12 cellular contexts compared by ENCODE assay signal in the genomic region with DNA sequence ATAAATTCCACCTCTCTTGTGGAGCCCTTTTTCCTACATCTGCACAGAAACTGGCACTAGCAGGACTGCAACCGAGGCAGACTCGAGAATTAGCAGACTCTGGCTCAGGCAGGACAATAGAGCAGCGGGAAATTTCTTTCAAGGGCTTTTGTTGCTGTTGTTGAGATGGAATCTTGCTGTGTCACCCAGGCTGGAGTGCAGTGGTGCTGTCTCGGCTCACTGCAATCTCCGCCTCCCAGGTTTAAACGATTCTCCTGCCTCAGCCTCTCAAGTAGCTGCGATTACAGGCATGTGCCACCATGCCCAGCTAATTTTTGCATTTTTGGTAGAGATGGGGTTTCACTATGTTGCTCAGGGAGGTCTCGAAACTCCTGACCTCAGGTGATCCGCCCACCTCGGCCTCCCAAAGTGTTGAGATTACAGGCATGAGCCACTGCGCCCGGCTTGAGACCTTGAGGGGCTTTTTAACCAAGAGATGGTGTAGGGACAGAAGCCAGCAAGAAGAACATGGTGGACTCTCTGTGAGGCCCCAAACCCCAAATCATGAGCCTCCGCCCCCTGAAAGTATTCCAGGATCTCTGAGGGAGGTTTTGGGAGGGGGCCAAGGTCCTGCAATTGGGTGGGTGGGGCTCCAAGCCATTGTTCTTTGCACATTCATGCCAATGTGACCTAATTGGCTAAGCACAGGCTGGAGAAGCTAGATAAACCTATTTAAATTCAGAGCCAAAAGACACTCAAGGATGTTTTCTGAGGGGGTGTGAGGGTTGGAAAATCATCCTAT. TPM values are rescaled to one million over a fixed set of nuclear protein-coding genes. Genes with fewer than 3 reads are reported as not detected.
DNase-seq lines count a peak whose midpoint lies in the region; ATAC-seq, FAIRE-seq and TF ChIP-seq lines count a peak whose summit lies in the region.
"Had no signal": no experiment of that assay in that cellular context is flagged by ENCODE, and none has a peak within 500 bp of the region (broad histone marks: within the 10 kb centered on the region; RNA-seq: fewer than 3 reads in every experiment).

No MANE protein-coding gene starts in this region.

- no peak overlapping the region for H2AFZ ChIP-seq in HepG2 (ENCODE audit: low read length)
- H2AFZ ChIP-seq: parathyroid adenoma had no signal

- H3K36me3 Mint-ChIP-seq in CD8-positive, alpha-beta T cell: no peaks in the 10 kb centered on the region

- intact Hi-C loops in HepG2 (cut with micrococcal nuclease; ENCODE audit: unreplicated experiment): loop anchor here (1.0 kb wide), 4 partner anchors 9 to 434 kb away; no protein-coding TSS in a partner anchor
- intact Hi-C loops in right lobe of liver (cut with DNase I): loop anchor here (5.0 kb wide), 2 partner anchors 48 to 58 kb away; no protein-coding TSS in a partner anchor
- intact Hi-C loops in left ventricle myocardium superior (cut with micrococcal nuclease): loop anchor here (5.0 kb wide), 1 partner anchor 53 kb away; no protein-coding TSS in a partner anchor
- intact Hi-C loops in CD8-positive, alpha-beta T cell (cut with DNase I, micrococcal nuclease): loop anchor here (1.0 to 2.0 kb wide), 3 partner anchors 54 to 434 kb away; no protein-coding TSS in a partner anchor

- in situ Hi-C loops in HepG2 (cut with HindIII; ENCODE audit: extremely low pct_ligation_motif_present, low pct_unique_long_range_greater_than_20kb): loop anchor here (5.0 to 10.0 kb wide), 2 partner anchors 53 to 430 kb away; no protein-coding TSS in a partner anchor

- H3K9me3 ChIP-seq in HepG2 (ENCODE audit: low read length): no peaks in the 10 kb centered on the region
- no peaks in the 10 kb centered on the region for H3K9me3 ChIP-seq in right lobe of liver
- no peaks in the 10 kb centered on the region for H3K9me3 ChIP-seq in NT2/D1 (ENCODE audit: insufficient read depth, low read length)
- no peaks in the 10 kb centered on the region for H3K9me3 ChIP-seq in CD8-positive, alpha-beta T cell (ENCODE audit: low read length)
- H3K9me3 ChIP-seq: suprapubic skin had no signal

- no peak for TF ChIP-seq CTCF in HepG2 (CRISPR knock-in tag; IDR thresholded peaks at IDR 0.05)
- TF ChIP-seq CTCF in right lobe of liver (IDR thresholded peaks at IDR 0.05): no peak
- TF ChIP-seq CTCF in CD8-positive, alpha-beta T cell (IDR thresholded peaks at IDR 0.05): no peak

- TF ChIP-seq RAD21 in HepG2 (CRISPR knock-in tag; IDR thresholded peaks at IDR 0.05): no peak

- no peaks in the 10 kb centered on the region for H3K79me2 ChIP-seq in HepG2 (ENCODE audit: insufficient read depth, low read length)
- H3K79me2 ChIP-seq: parathyroid adenoma had no signal

- H3K27ac ChIP-seq in HepG2 (ENCODE audit: extremely low read length, insufficient read depth, low read length) (no peak overlapping the region), right lobe of liver (no peak overlapping the region)
- H3K27ac ChIP-seq in CD8-positive, alpha-beta T cell (ENCODE audit: low read depth, low read length): no peak overlapping the region
- H3K27ac ChIP-seq: parathyroid adenoma, suprapubic skin had no signal

- H3K4me3 Mint-ChIP-seq in CD8-positive, alpha-beta T cell: no peak overlapping the region

- TF ChIP-seq POLR2A in HepG2 (IDR thresholded peaks at IDR 0.05; ENCODE audit: insufficient read depth in 1 of 2, low read depth in 2 of 2, low read length in 2 of 2): no peak
- no peak for TF ChIP-seq POLR2A in right lobe of liver (IDR thresholded peaks at IDR 0.05)

- FAIRE-seq in HepG2 (lab: Jason Lieb, UNC): no peak
- FAIRE-seq: islet of Langerhans had no signal

- H3K4me3 ChIP-seq in HepG2 (replicated peaks in 1 of 3; ENCODE audit: insufficient read depth in 1 of 3, low read depth in 2 of 3, low read length in 3 of 3) (no peak overlapping the region), right lobe of liver (no peak overlapping the region), NT2/D1 (ENCODE audit: insufficient read length, low read depth) (no peak overlapping the region)
- H3K4me3 ChIP-seq in CD8-positive, alpha-beta T cell (ENCODE audit: low read depth, low read length): no peak overlapping the region
- H3K4me3 ChIP-seq: suprapubic skin had no signal

- H3K4me1 Mint-ChIP-seq in CD8-positive, alpha-beta T cell (ENCODE audit: low read depth): no peaks in the 10 kb centered on the region

- no peak overlapping the region for H3K4me2 ChIP-seq in HepG2 (ENCODE audit: low read depth, low read length)

- no peak for DNase-seq in HepG2 (ENCODE audit: low spot score)
- no peak for DNase-seq in right lobe of liver
- peak; percentile 80 for DNase-seq in NT2/D1 (ENCODE audit: low read depth, low spot score)
- DNase-seq in left ventricle myocardium superior: no peak
- no peak for DNase-seq in CD8-positive, alpha-beta T cell
- DNase-seq in GM19240 (ENCODE audit: insufficient read length, low spot score): no peak
- DNase-seq in GM03348 (ENCODE audit: low spot score): no peak
- no peak for DNase-seq in glomerular visceral epithelial cell (ENCODE audit: extremely low spot score)
- DNase-seq: activated CD8-positive, alpha-beta memory T cell treated with anti-CD3 and anti-CD28 coated beads, Interleukin-2, amount 50 U/mL, for 4 hours had no signal

- CTCF ChIA-PET in HepG2 (lab: Yijun Ruan, JAX; ENCODE audit: low intra/inter-chr PET ratio, low total read pairs): interaction anchor here (0.8 to 5.2 kb wide), 4 partner anchors 10 to 56 kb away, joined by 3 to 73 read pairs (median 12); no protein-coding TSS in a partner anchor
- CTCF ChIA-PET in CD8-positive, alpha-beta T cell (lab: Charles Lee): interaction anchor here (0.6 to 10.7 kb wide), 16 partner anchors 9 to 771 kb away, joined by 3 to 125 read pairs (median 4); no protein-coding TSS in a partner anchor

- no peaks in the 10 kb centered on the region for H3K9me3 Mint-ChIP-seq in CD8-positive, alpha-beta T cell

- peaks cover 7% of the 10 kb centered on the region for H3K27me3 Mint-ChIP-seq in CD8-positive, alpha-beta T cell (ENCODE audit: low read depth)

- no peak for ATAC-seq in HepG2
- ATAC-seq in right lobe of liver: no peak
- ATAC-seq in left ventricle myocardium superior: peak; percentile 25
- ATAC-seq in CD8-positive, alpha-beta T cell: no peak

- no peak overlapping the region for H3K9ac ChIP-seq in HepG2 (ENCODE audit: insufficient read depth, low read depth, low read length)
- peak overlapping the region; percentile 69 for H3K9ac ChIP-seq in NT2/D1 (ENCODE audit: insufficient read length, low read depth)
- H3K9ac ChIP-seq: parathyroid adenoma had no signal

- H3K27me3 ChIP-seq in HepG2 (ENCODE audit: control insufficient read depth in 1 of 2, insufficient read depth in 2 of 2, low read length in 2 of 2) (no peaks in the 10 kb centered on the region), right lobe of liver (no peaks in the 10 kb centered on the region), NT2/D1 (ENCODE audit: insufficient read depth, insufficient read length) (no peaks in the 10 kb centered on the region)
- no peaks in the 10 kb centered on the region for H3K27me3 ChIP-seq in CD8-positive, alpha-beta T cell (ENCODE audit: insufficient read depth, low read length)
- H3K27me3 ChIP-seq: suprapubic skin had no signal

- TF ChIP-seq EP300 in HepG2 (IDR thresholded peaks at IDR 0.05; ENCODE audit: low read depth in 2 of 2, low read length in 2 of 2) (no peak), HepG2 (CRISPR knock-in tag; IDR thresholded peaks at IDR 0.05; ENCODE audit: borderline replicate concordance) (no peak)

- no peak overlapping the region for H3K27ac Mint-ChIP-seq in CD8-positive, alpha-beta T cell

- H3K4me1 ChIP-seq in HepG2 (ENCODE audit: insufficient read depth, low read length) (peaks cover 19% of the 10 kb centered on the region), right lobe of liver (peaks cover 0 to 2% (median 0%) of the 10 kb centered on the region in 4 donors), NT2/D1 (ENCODE audit: insufficient read depth, insufficient read length) (peaks cover 18% of the 10 kb centered on the region)
- H3K4me1 ChIP-seq in CD8-positive, alpha-beta T cell (ENCODE audit: insufficient read depth, low read length): no peaks in the 10 kb centered on the region
- H3K4me1 ChIP-seq: parathyroid adenoma had no signal

- POLR2A ChIA-PET in HepG2 (lab: Yijun Ruan, JAX): interaction anchor here (0.9 to 3.4 kb wide), 7 partner anchors 10 to 433 kb away, joined by 3 to 66 read pairs (median 7); a partner anchor contains a TSS
- POLR2A ChIA-PET in CD8-positive, alpha-beta T cell (lab: Charles Lee): interaction anchor here (1.0 kb wide), 1 partner anchor 54 kb away, joined by 3 read pairs; no protein-coding TSS in a partner anchor

- H3K36me3 ChIP-seq in HepG2 (replicated peaks in 1 of 2; ENCODE audit: control insufficient read depth in 1 of 2, insufficient read depth in 2 of 2, low read length in 2 of 2) (peaks cover 9 to 20% of the 10 kb centered on the region in 2 experiments), right lobe of liver (no peaks in the 10 kb centered on the region), NT2/D1 (ENCODE audit: insufficient read depth, insufficient read length, low read length) (peaks cover 19% of the 10 kb centered on the region)
- no peaks in the 10 kb centered on the region for H3K36me3 ChIP-seq in CD8-positive, alpha-beta T cell (ENCODE audit: insufficient read depth, low read length)
- H3K36me3 ChIP-seq: suprapubic skin had no signal

- no peaks in the 10 kb centered on the region for H4K20me1 ChIP-seq in HepG2 (ENCODE audit: insufficient read depth, low read length)

- 78% methylated on average over 13 of the region's 13 CpGs for WGBS in HepG2 (ENCODE audit: low lambda C conversion rate)
- 36% methylated on average over 12 of the region's 13 CpGs for WGBS in right lobe of liver (ENCODE audit: insufficient coverage, low coverage, low lambda C conversion rate, missing lambda C conversion rate)

- BruUV-seq in HepG2 (replicated peaks; lab: Mats Ljungman, UMichigan): no TSS peak

RNA-seq across cellular contexts. Expression of a gene that starts 34.6 kb away (rescaled TPM):
- 86.5 and 161 TPM in 2 replicates for total RNA-seq in HepG2 (2016; rRNA removed; fragmentation: Illumina TruSeq; extraction: Trizol)
- total RNA-seq in HepG2 (2016; cell fraction: cytosol; rRNA removed; fragmentation: Illumina TruSeq; extraction: Trizol; ENCODE audit: low read depth): 35.3 and 38.4 TPM in 2 replicates
- 81.2 and 157 TPM in 2 replicates for total RNA-seq in HepG2 (2016; cell fraction: insoluble cytoplasmic fraction; rRNA removed; fragmentation: Illumina TruSeq; extraction: Trizol)
- 43.3 and 50.6 TPM in 2 replicates for total RNA-seq in HepG2 (2016; cell fraction: membrane; rRNA removed; fragmentation: Illumina TruSeq; extraction: Trizol)
- 148 and 175 TPM in 2 replicates for total RNA-seq in HepG2 (2016; cell fraction: nucleus; rRNA removed; fragmentation: Illumina TruSeq; extraction: Trizol)
- polyA plus RNA-seq in HepG2 (2011; rRNA removed): 54.5 and 71.1 TPM in 2 replicates
- 40.5 and 55.7 TPM in 2 replicates for polyA plus RNA-seq in HepG2 (2011; cell fraction: cytosol; rRNA removed)
- 23.7 and 32.0 TPM in 2 replicates for polyA plus RNA-seq in HepG2 (2011; cell fraction: nucleus; rRNA removed)
- polyA plus RNA-seq in HepG2 (2012): 133 and 185 TPM in 2 replicates
- 40.3 and 47.3 TPM in 2 replicates for polyA plus RNA-seq in HepG2 (2016; cell fraction: cytosol; fragmentation: Illumina TruSeq; extraction: Trizol; ENCODE audit: low read depth)
- 110 and 111 TPM in 2 replicates for polyA plus RNA-seq in HepG2 (2016; cell fraction: insoluble cytoplasmic fraction; fragmentation: Illumina TruSeq; extraction: Trizol; ENCODE audit: low read depth)
- 43.9 and 48.4 TPM in 2 replicates for polyA plus RNA-seq in HepG2 (2016; cell fraction: membrane; fragmentation: Illumina TruSeq; extraction: Trizol; ENCODE audit: low read depth)
- polyA plus RNA-seq in HepG2 (2016; cell fraction: nucleus; fragmentation: Illumina TruSeq; extraction: Trizol; ENCODE audit: insufficient read depth, low read depth): 287 and 318 TPM in 2 replicates
- polyA minus RNA-seq in HepG2 (2011; rRNA and poly(A)+ RNA removed; ENCODE audit: low replicate concordance): 0.61 and 14.8 TPM in 2 replicates
- polyA minus RNA-seq in HepG2 (2011; cell fraction: cytosol; rRNA and poly(A)+ RNA removed): 51.5 and 59.4 TPM in 2 replicates
- 33.1 and 43.6 TPM in 2 replicates for polyA minus RNA-seq in HepG2 (2011; cell fraction: nucleus; rRNA and poly(A)+ RNA removed)
- total RNA-seq in right lobe of liver: 1 to 10 TPM in 5 of 6 experiments, under 1 TPM in 1; 0.55 to 2.4 (median 1.6) TPM
- total RNA-seq in left ventricle myocardium superior: not detected
- total RNA-seq in CD8-positive, alpha-beta T cell: not detected

Comparison
In these comparisons a context has a peak if more than half of its experiments do, and no peak if none do; other contexts are left out.
1. RNA of a gene that starts 34.6 kb away (total RNA-seq): 35.3 to 175 TPM in HepG2; 0.55 to 2.4 TPM in right lobe of liver, not detected in left ventricle myocardium superior (single experiment) and not detected in CD8-positive, alpha-beta T cell; every median in the first group is over 10 times any median in the second.